8 cellular contexts compared by ENCODE assay signal in the genomic region with DNA sequence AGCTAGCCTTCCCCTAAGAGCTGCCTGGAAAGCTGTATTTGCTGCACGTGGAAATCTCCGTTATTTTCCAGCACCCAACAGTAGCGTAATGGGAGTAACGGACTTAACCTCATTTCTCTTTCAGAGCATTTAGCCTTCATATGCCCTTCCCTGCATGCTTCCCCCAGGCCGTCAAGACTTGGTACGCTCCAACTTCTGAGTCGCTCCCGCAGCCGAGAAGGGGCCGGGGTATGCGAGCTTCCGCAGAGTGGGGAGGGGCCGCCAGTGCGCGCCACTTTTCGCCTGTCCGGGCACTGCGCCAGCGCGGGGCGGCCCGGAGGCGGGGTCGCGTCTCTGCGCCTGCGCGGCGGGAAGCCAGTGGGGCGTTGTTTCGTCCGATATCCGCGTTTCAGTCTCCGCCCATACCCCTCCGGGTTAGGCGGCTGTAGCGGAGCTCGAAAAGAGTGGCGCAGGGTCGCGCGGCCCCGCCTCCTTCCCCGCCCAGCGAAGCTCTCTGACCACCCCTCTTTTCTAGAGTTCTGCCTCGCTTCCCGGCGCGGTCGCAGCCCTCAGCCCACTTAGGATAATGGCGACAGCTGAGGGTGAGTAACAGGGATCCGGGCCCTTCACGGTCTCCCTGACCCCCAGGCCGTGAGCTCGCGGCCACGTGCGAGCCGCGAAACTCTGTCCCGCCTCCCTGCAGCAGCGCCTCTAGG. TPM values are rescaled to one million over a fixed set of nuclear protein-coding genes. Genes with fewer than 3 reads are reported as not detected.
DNase-seq lines count a peak whose midpoint lies in the region; TF ChIP-seq lines count a peak whose summit lies in the region.

A gene with protein sequence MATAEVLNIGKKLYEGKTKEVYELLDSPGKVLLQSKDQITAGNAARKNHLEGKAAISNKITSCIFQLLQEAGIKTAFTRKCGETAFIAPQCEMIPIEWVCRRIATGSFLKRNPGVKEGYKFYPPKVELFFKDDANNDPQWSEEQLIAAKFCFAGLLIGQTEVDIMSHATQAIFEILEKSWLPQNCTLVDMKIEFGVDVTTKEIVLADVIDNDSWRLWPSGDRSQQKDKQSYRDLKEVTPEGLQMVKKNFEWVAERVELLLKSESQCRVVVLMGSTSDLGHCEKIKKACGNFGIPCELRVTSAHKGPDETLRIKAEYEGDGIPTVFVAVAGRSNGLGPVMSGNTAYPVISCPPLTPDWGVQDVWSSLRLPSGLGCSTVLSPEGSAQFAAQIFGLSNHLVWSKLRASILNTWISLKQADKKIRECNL (plus strand): TSS at position 513 of the 695 bp plus-strand sequence. CDS start 53 bp downstream, at position 566.

- H4K8ac ChIP-seq in H9 (replicated peaks; ENCODE audit: insufficient read length, low read depth, low read length): no peak within 1 kb of the TSS

- H3K23me2 ChIP-seq in H9 (ENCODE audit: insufficient read length, low read depth, low read length, poor library complexity, severe bottlenecking): peaks cover 4% of the 10 kb centered on the region

- peak within 1 kb of the TSS; percentile 59 for H4K5ac ChIP-seq in H9 (ENCODE audit: insufficient read length, low read depth, low read length)

- peak within 1 kb of the TSS; percentile 97 for H3K4me2 ChIP-seq in H9 (ENCODE audit: insufficient read depth, insufficient read length, low read length)

- no peaks in the 10 kb centered on the region for H3K79me1 ChIP-seq in H9 (ENCODE audit: insufficient read depth, low read depth, low read length, poor library complexity, severe bottlenecking)

- TF ChIP-seq CTCF in H9 (conservative IDR thresholded peaks at IDR 0.05): no peak
- no peak for TF ChIP-seq CTCF in fibroblast of villous mesenchyme (IDR thresholded peaks at IDR 0.05; ENCODE audit: insufficient read depth, low read depth, low read length)
- no peak for TF ChIP-seq CTCF in neural crest cell (conservative IDR thresholded peaks at IDR 0.05)

- peak within 1 kb of the TSS; percentile 97 to 99 (median 98) for H3K27ac Mint-ChIP-seq in H9
- H3K27ac Mint-ChIP-seq in neural crest cell (ENCODE audit: unreplicated experiment): peak within 1 kb of the TSS; percentile 99

- no peak within 1 kb of the TSS for H2AK5ac ChIP-seq in H9 (ENCODE audit: insufficient read length, low read length)

- H3K4me3 ChIP-seq in MG63 (peak within 1 kb of the TSS; percentile 90), fibroblast of villous mesenchyme (ENCODE audit: low read depth, low read length) (peak within 1 kb of the TSS; percentile 91), stomach smooth muscle (ENCODE audit: low read length in 2 of 2) (peak within 1 kb of the TSS; percentile 85 to 86)

- H3K36me3 ChIP-seq in MG63 (peaks cover 13% of the 10 kb centered on the region), stomach smooth muscle (ENCODE audit: control insufficient read depth in 2 of 2, insufficient read depth in 2 of 2, low read length in 2 of 2) (no peaks in the 10 kb centered on the region)

- H3K27ac ChIP-seq in H9 (ENCODE audit: insufficient read length, low read depth, low read length) (peak within 1 kb of the TSS; percentile 59), stomach smooth muscle (ENCODE audit: low read length) (peak within 1 kb of the TSS; percentile 93)

- H2BK20ac ChIP-seq in H9 (ENCODE audit: low read depth, low read length, poor library complexity, severe bottlenecking): no peak within 1 kb of the TSS

- no peak within 1 kb of the TSS for H3K56ac ChIP-seq in H9 (ENCODE audit: insufficient read length, low read depth, low read length)

- H3K9me3 Mint-ChIP-seq in H9: peaks cover 0 to 3% of the 10 kb centered on the region in 2 experiments; a peak in 2 of 5 replicates
- H3K9me3 Mint-ChIP-seq in neural crest cell: no peaks in the 10 kb centered on the region

- no peaks in the 10 kb centered on the region for H3K4me1 ChIP-seq in H9 (ENCODE audit: insufficient read depth, low read length)
- peaks cover 19% of the 10 kb centered on the region for H3K4me1 ChIP-seq in stomach smooth muscle (ENCODE audit: control insufficient read depth, insufficient read depth, low read length)

- peaks cover 67% of the 10 kb centered on the region for H3K79me2 ChIP-seq in H9 (ENCODE audit: insufficient read depth, low read length)

- peaks cover 1% of the 10 kb centered on the region; the same call in 1 of the 2 replicates for H3K27me3 Mint-ChIP-seq in H9 (ENCODE audit: low read depth)
- H3K27me3 Mint-ChIP-seq in neural crest cell (ENCODE audit: low read depth): no peaks in the 10 kb centered on the region

- H3K14ac ChIP-seq in H9 (ENCODE audit: insufficient read depth, low read length): peak within 1 kb of the TSS; percentile 94

- peaks cover 4% of the 10 kb centered on the region for H4K20me1 ChIP-seq in H9 (ENCODE audit: control insufficient read depth, insufficient read depth, insufficient read length)

- H3K9ac ChIP-seq in H9 (ENCODE audit: extremely low read depth, insufficient read length, low read length) (peak within 1 kb of the TSS; percentile 95), stomach smooth muscle (ENCODE audit: low read length in 2 of 2) (peak within 1 kb of the TSS; percentile 74 to 85)

- no peak within 1 kb of the TSS for H2BK120ac ChIP-seq in H9 (ENCODE audit: low read depth, low read length, poor library complexity, severe bottlenecking)

- H3K9me3 ChIP-seq in H9 (ENCODE audit: control insufficient read depth, low read depth, low read length): no peaks in the 10 kb centered on the region
- H3K9me3 ChIP-seq in MG63: no peaks in the 10 kb centered on the region
- no peaks in the 10 kb centered on the region for H3K9me3 ChIP-seq in stomach smooth muscle (ENCODE audit: control insufficient read depth in 2 of 2, low read length in 2 of 2)

- peak within 1 kb of the TSS; percentile 32 for H2AFZ ChIP-seq in H9 (ENCODE audit: low read length)

- H3K4me1 Mint-ChIP-seq in H9: peaks cover 31 to 49% of the 10 kb centered on the region in 2 experiments
- H3K4me1 Mint-ChIP-seq in neural crest cell: peaks cover 61% of the 10 kb centered on the region

- H4K91ac ChIP-seq in H9 (ENCODE audit: insufficient read length, low read depth, low read length): no peak within 1 kb of the TSS

- H3K4me3 Mint-ChIP-seq in H9 (peak within 1 kb of the TSS; percentile 97 to 100), neural crest cell (peak within 1 kb of the TSS; percentile 97)

- WGBS in H9 (ENCODE audit: extremely low coverage, insufficient read length, low lambda C conversion rate): no CpG with 5 or more reads among the region's 63 CpGs

- H2BK12ac ChIP-seq in H9 (ENCODE audit: insufficient read length, low read depth, low read length): no peak within 1 kb of the TSS

- no peak within 1 kb of the TSS for H3T11ph ChIP-seq in H9 (ENCODE audit: low read length)

- H3K27me3 ChIP-seq in H9 (ENCODE audit: insufficient read depth, low read length): no peaks in the 10 kb centered on the region
- no peaks in the 10 kb centered on the region for H3K27me3 ChIP-seq in MG63
- no peaks in the 10 kb centered on the region for H3K27me3 ChIP-seq in stomach smooth muscle (ENCODE audit: control insufficient read depth in 1 of 2, insufficient read depth in 2 of 2, low read length in 2 of 2)

- H2BK15ac ChIP-seq in H9 (ENCODE audit: low read depth, low read length): no peak within 1 kb of the TSS

- H3K36me3 Mint-ChIP-seq in H9 (ENCODE audit: insufficient read depth in 1 of 3, low read depth in 3 of 3): peaks cover 21 to 25% (median 21%) of the 10 kb centered on the region in 3 experiments
- H3K36me3 Mint-ChIP-seq in neural crest cell (ENCODE audit: low read depth): peaks cover 4% of the 10 kb centered on the region

- no peak within 1 kb of the TSS for H2BK5ac ChIP-seq in H9 (ENCODE audit: insufficient read length, low read length)

- H3K18ac ChIP-seq in H9 (ENCODE audit: insufficient read length, low read depth, low read length): peak within 1 kb of the TSS; percentile 90

- DNase-seq in ELR (ENCODE audit: low read depth) (peak; percentile 94), H9 (peak; percentile 97), MG63 (peak; percentile 91), SHP77 treated with DMSO at 0.1 percent for 48 hours (lab: John Stamatoyannopoulos, UW) (peak; percentile 97), activated gamma-delta T cell (lab: John Stamatoyannopoulos, UW) (peak; percentile 93), fibroblast of villous mesenchyme (ENCODE audit: low read depth) (peak; percentile 95), neural crest cell (ENCODE audit: low read depth, low spot score) (peak; percentile 92)

- no peak within 1 kb of the TSS for H3K4ac ChIP-seq in H9 (ENCODE audit: low read depth, low read length)

- H3K23ac ChIP-seq in H9 (ENCODE audit: insufficient read length, low read depth, low read length): no peak within 1 kb of the TSS

RNA-seq across cellular contexts. Expression of the gene that starts here (rescaled TPM):
- total RNA-seq in H9 (2021) (391 and 392 TPM in 2 replicates), fibroblast of villous mesenchyme (29.3 and 57.9 TPM in 2 replicates), neural crest cell (279 and 286 TPM in 2 replicates)
- 125 and 176 TPM in 2 replicates for total RNA-seq in MG63 (2014; rRNA removed; shearing (Covaris generic); ENCODE audit: low replicate concordance)

Comparison
In these comparisons a context has a peak if more than half of its experiments do, and no peak if none do; other contexts are left out.
1. Peak in every context shown above with its lines: DNase-seq, H3K4me3 ChIP-seq and H3K27ac ChIP-seq.